In genomic region chr1:150730130-150730721, GRCh38 we compare ENCODE assay signal across 18 cellular contexts. TPM values are rescaled to one million over a fixed set of nuclear protein-coding genes. Genes with fewer than 3 reads are reported as not detected.
"Had no signal": no experiment of that assay in that cellular context is flagged by ENCODE, and none has a peak within 500 bp of the region (broad histone marks: within the 10 kb centered on the region; RNA-seq: fewer than 3 reads in every experiment).

No MANE protein-coding gene starts in this region.

- H3K27me3 ChIP-seq: right atrium auricular region, suprapubic skin had no signal

- H3K9me3 ChIP-seq: right atrium auricular region, suprapubic skin had no signal

- H3K4me1 ChIP-seq: right atrium auricular region, suprapubic skin had no signal

- H3K4me1 Mint-ChIP-seq: stimulated activated naive CD8-positive, alpha-beta T cell treated with anti-CD3 and anti-CD28 coated beads, Interleukin-15, amount 100 ng/mL, for 72 hours had no signal

- H3K36me3 ChIP-seq: right atrium auricular region, suprapubic skin had no signal

- H3K4me3 ChIP-seq: right atrium auricular region, suprapubic skin had no signal

- FAIRE-seq: bronchial epithelial cell had no signal

- H3K4me3 Mint-ChIP-seq: activated naive CD8-positive, alpha-beta T cell; activated T-helper 1 cell treated with anti-CD3 and anti-CD28 coated beads, Interleukin-12 subunit alpha, Interleukin-12 subunit beta, Interleukin-2, Interleukin-4 antibody, amounts not matched to agents 30 ng/mL and 10 ng/mL and 1 ng/mL, durations not matched to agents 14 hours and 24 hours and 36 hours; dendritic cell treated with granulocyte-macrophage colony-stimulating factor and Interleukin-4, amounts not matched to agents 40 ng/mL and 50 ng/mL, for 4 days; stimulated activated naive CD8-positive, alpha-beta T cell treated with anti-CD3 and anti-CD28 coated beads, Interleukin-15, amount 100 ng/mL, for 72 hours had no signal

- DNase-seq: activated CD4-positive, alpha-beta T cell treated with anti-CD3 and anti-CD28 coated beads, Interleukin-2, amount 50 U/mL, for 4 hours; activated T-cell treated with anti-CD3 and anti-CD28 coated beads for 4 hours; effector CD8-positive, alpha-beta T cell; stimulated activated naive CD8-positive, alpha-beta T cell treated with anti-CD3 and anti-CD28 coated beads, Interleukin-15, amount 100 ng/mL, for 72 hours; T-helper 2 cell; trophoblast cell had no signal

- H3K9me3 Mint-ChIP-seq: activated T-helper 1 cell treated with anti-CD3 and anti-CD28 coated beads, Interleukin-12 subunit alpha, Interleukin-12 subunit beta, Interleukin-2, Interleukin-4 antibody, amounts not matched to agents 30 ng/mL and 10 ng/mL and 1 ng/mL, durations not matched to agents 14 hours and 24 hours and 36 hours; dendritic cell treated with granulocyte-macrophage colony-stimulating factor and Interleukin-4, amounts not matched to agents 40 ng/mL and 50 ng/mL, for 4 days; stimulated activated naive CD8-positive, alpha-beta T cell treated with anti-CD3 and anti-CD28 coated beads, Interleukin-15, amount 100 ng/mL, for 72 hours had no signal

- H3K27ac Mint-ChIP-seq: activated naive CD8-positive, alpha-beta T cell; activated T-helper 1 cell treated with anti-CD3 and anti-CD28 coated beads, Interleukin-12 subunit alpha, Interleukin-12 subunit beta, Interleukin-2, Interleukin-4 antibody, amounts not matched to agents 30 ng/mL and 10 ng/mL and 1 ng/mL, durations not matched to agents 14 hours and 24 hours and 36 hours; dendritic cell treated with granulocyte-macrophage colony-stimulating factor and Interleukin-4, amounts not matched to agents 40 ng/mL and 50 ng/mL, for 4 days; progenitor cell of endocrine pancreas had no signal

- H3K27ac ChIP-seq: right atrium auricular region, suprapubic skin, VCaP had no signal

- ATAC-seq: esophagus mucosa; stimulated activated naive CD8-positive, alpha-beta T cell treated with anti-CD3 and anti-CD28 coated beads, Interleukin-15, amount 100 ng/mL, for 72 hours had no signal

- H3K27me3 Mint-ChIP-seq: activated naive CD8-positive, alpha-beta T cell; dendritic cell treated with granulocyte-macrophage colony-stimulating factor and Interleukin-4, amounts not matched to agents 40 ng/mL and 50 ng/mL, for 4 days; progenitor cell of endocrine pancreas; stimulated activated naive CD8-positive, alpha-beta T cell treated with anti-CD3 and anti-CD28 coated beads, Interleukin-15, amount 100 ng/mL, for 72 hours had no signal

RNA-seq across cellular contexts. Expression of gene HORMAD1, which starts 9.5 kb away (rescaled TPM):
- total RNA-seq: activated T-helper 1 cell treated with anti-CD3 and anti-CD28 coated beads, Interleukin-12 subunit alpha, Interleukin-12 subunit beta, Interleukin-2, Interleukin-4 antibody, amounts not matched to agents 30 ng/mL and 10 ng/mL and 1 ng/mL, durations not matched to agents 14 hours and 24 hours and 36 hours; cerebellum; progenitor cell of endocrine pancreas; skeletal muscle tissue had no signal
- polyA plus RNA-seq: neural cell had no signal
